ENCODE assay signal across 8 cellular contexts in genomic region chr13:27006519-27007161, GRCh38.
DNase-seq lines count a peak whose midpoint lies in the region; FAIRE-seq and TF ChIP-seq lines count a peak whose summit lies in the region.

No MANE protein-coding gene starts in this region.

- H3K27ac ChIP-seq in angular gyrus (ENCODE audit: low read depth, low read length) (peak overlapping the region; percentile 89), sigmoid colon (peak overlapping the region; percentile 68 to 75 (median 72))

- H3K4me3 ChIP-seq in iPS-11a (ENCODE audit: low read depth, low read length) (peak overlapping the region; percentile 37), sigmoid colon (peak overlapping the region; percentile 27 to 54 (median 50))

- no peak for TF ChIP-seq POLR2A in sigmoid colon (IDR thresholded peaks at IDR 0.05)
- TF ChIP-seq POLR2A in GM12891 (IDR thresholded peaks at IDR 0.05; ENCODE audit: low read depth, low read length), result no peak

- H3K36me3 ChIP-seq in sigmoid colon, result no peaks in the 10 kb centered on the region

- H3K4me1 Mint-ChIP-seq in IgD-negative memory B cell, result peaks cover 5 to 6% (median 6%) of the 10 kb centered on the region in 3 donors

- WGBS in sigmoid colon, 2 donors, result 2 to 5% methylated on average over 29 of the region's 29 CpGs

- no peak for FAIRE-seq in GM12891 (lab: Jason Lieb, UNC)

- DNase-seq in ACHN (peak; percentile 28), sigmoid colon (peak; percentile 70), A172 (ENCODE audit: low spot score) (no peak), HPDE6-E6E7 (ENCODE audit: extremely low spot score) (no peak), GM12891 (ENCODE audit: insufficient read length, low spot score) (no peak)

- H3K9me3 ChIP-seq in sigmoid colon, result no peaks in the 10 kb centered on the region

- no peaks in the 10 kb centered on the region for H3K36me3 Mint-ChIP-seq in IgD-negative memory B cell

- H3K4me1 ChIP-seq in sigmoid colon, result peaks cover 0 to 22% (median 21%) of the 10 kb centered on the region in 4 donors

- no peak for TF ChIP-seq CTCF in sigmoid colon (IDR thresholded peaks at IDR 0.05)

- no peak overlapping the region for H3K27ac Mint-ChIP-seq in IgD-negative memory B cell

- H3K4me3 Mint-ChIP-seq in IgD-negative memory B cell, result peak overlapping the region in 3 of 4 donors; percentile 21 to 79 (median 54)

- peaks cover 0 to 6% (median 4%) of the 10 kb centered on the region in 3 donors for H3K9me3 Mint-ChIP-seq in IgD-negative memory B cell

- in situ Hi-C loops in ACHN (cut with HindIII; ENCODE audit: low pct_ligation_motif_present, low pct_unique_long_range_greater_than_20kb, low sequenced_read_pairs), result no loop called here

- H3K27me3 Mint-ChIP-seq in IgD-negative memory B cell, result peaks cover 15% of the 10 kb centered on the region

- H3K27me3 ChIP-seq in sigmoid colon, result no peaks in the 10 kb centered on the region

- TF ChIP-seq EP300 in sigmoid colon (IDR thresholded peaks at IDR 0.05), result no peak

- intact Hi-C loops in sigmoid colon (cut with DNase I), result no loop called here

TF ChIP-seq in GM12891, 5 proteins besides CTCF, POLR2A, EP300 and RAD21:
- TF ChIP-seq POLR2AphosphoS5 (IDR thresholded peaks at IDR 0.05; ENCODE audit: low read depth, low read length) (no peak), PAX5 (IDR thresholded peaks at IDR 0.05; ENCODE audit: insufficient read depth, low read length, severe bottlenecking) (no peak), SPI1 (IDR thresholded peaks at IDR 0.05; ENCODE audit: low read depth, low read length) (no peak), TAF1 (IDR thresholded peaks at IDR 0.05; ENCODE audit: low read depth, low read length) (no peak), POU2F2 (IDR thresholded peaks at IDR 0.05; ENCODE audit: low read depth, low read length) (no peak)
TF ChIP-seq in GM12891: peak in this region for 0.

Comparison
In these comparisons a context has a peak if more than half of its experiments do, and no peak if none do; other contexts are left out.
1. DNase-seq: peak in ACHN (single experiment) and sigmoid colon (single experiment); none in A172 (single experiment), HPDE6-E6E7 (single experiment) and GM12891 (single experiment).